8 cellular contexts compared by ENCODE assay signal in the genomic region with DNA sequence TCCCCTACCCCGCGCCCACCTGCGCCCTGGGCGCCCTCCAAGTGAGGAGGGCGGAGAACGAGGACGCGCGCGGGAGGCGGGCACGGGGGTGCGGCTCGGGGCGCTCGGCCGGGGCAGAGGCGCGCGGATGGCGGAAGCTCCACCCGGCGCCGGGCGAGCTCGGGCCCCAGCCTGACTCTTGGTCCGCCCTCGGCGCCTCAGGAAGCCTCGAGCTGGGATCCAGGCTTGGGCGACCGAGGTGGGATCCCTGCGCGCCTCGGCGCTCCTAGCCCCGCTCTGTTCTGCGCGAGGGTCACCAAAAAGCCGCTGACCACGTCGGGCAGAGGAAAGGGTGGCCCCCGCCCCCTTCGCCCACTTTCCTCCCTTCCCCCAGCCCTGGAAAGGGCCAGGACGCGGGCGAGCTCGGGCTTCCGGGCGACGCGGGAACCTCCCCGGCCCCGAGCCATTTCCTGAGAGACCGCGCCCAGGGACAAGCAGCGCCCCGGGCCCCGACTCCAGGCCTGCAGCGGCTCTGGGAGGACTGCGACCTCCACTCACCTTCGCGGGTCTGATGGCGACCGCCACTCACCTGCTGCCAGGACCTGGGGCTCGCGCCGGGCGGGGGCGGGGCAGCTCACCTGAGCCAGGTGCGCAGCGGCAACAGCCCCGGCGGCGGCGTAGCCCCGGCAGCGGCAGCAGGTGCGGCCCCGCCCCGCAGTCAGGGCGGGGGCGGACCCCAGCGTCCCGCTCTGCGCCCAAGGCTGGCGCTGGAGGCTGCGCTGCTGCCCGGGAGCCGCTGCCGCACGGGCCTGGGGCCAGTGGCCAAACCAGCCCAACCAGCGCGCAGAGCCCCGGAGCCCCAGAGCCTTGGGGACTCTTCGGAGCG. TPM values are rescaled to one million over a fixed set of nuclear protein-coding genes. Genes with fewer than 3 reads are reported as not detected.
DNase-seq lines count a peak whose midpoint lies in the region; ATAC-seq and TF ChIP-seq lines count a peak whose summit lies in the region.

No MANE protein-coding gene starts in this region.

- no peaks in the 10 kb centered on the region for H3K36me3 Mint-ChIP-seq in activated naive CD4-positive, alpha-beta T cell treated with anti-CD3 and anti-CD28 coated beads, Interleukin-2, amount 50 U/mL, for 72 hours

- TF ChIP-seq CTCF in GM12865 (IDR thresholded peaks at IDR 0.05; ENCODE audit: insufficient read depth, low read depth, low read length, missing control alignments): no peak

- H3K27ac Mint-ChIP-seq in activated naive CD4-positive, alpha-beta T cell treated with anti-CD3 and anti-CD28 coated beads, Interleukin-2, amount 50 U/mL, for 72 hours: peak overlapping the region in 1 of 2 donors; percentile 82

- DNase-seq in GM12865 (ENCODE audit: low read depth): peak; percentile 53
- peak; percentile 52 for DNase-seq in NCI-H2227 (lab: John Stamatoyannopoulos, UW; ENCODE audit: unreplicated experiment)
- peak in 1 of 2 donors; percentile 69 for DNase-seq in activated naive CD4-positive, alpha-beta T cell treated with anti-CD3 and anti-CD28 coated beads, Interleukin-2, amount 50 U/mL, for 72 hours (ENCODE audit: low spot score in 2 of 2)
- DNase-seq in stimulated activated CD8-positive, alpha-beta memory T cell treated with anti-CD3 and anti-CD28 coated beads, Interleukin-4, amount 100 ng/mL, for 48 hours: peak; percentile 60
- no peak for DNase-seq in hippocampal formation (lab: John Stamatoyannopoulos, UW)
- DNase-seq in dedifferentiated amniotic fluid mesenchymal stem cell (ENCODE audit: extremely low spot score): no peak

- H3K27ac ChIP-seq in iPS-18a (ENCODE audit: low read length): no peak overlapping the region

- H3K27me3 ChIP-seq in iPS-18a (ENCODE audit: control insufficient read depth, insufficient read depth, low read length): peaks cover 33% of the 10 kb centered on the region

- peaks cover 7% of the 10 kb centered on the region for H3K4me1 ChIP-seq in iPS-18a (ENCODE audit: control insufficient read depth, low read depth, low read length)

- no peaks in the 10 kb centered on the region for H3K9me3 Mint-ChIP-seq in activated naive CD4-positive, alpha-beta T cell treated with anti-CD3 and anti-CD28 coated beads, Interleukin-2, amount 50 U/mL, for 72 hours

- peak; percentile 50 to 53 for ATAC-seq in activated naive CD4-positive, alpha-beta T cell treated with anti-CD3 and anti-CD28 coated beads, Interleukin-2, amount 50 U/mL, for 72 hours
- ATAC-seq in HG03342 (IDR thresholded peaks at IDR 0.05; ENCODE audit: unreplicated experiment): no peak

- peak overlapping the region; percentile 56 for H3K4me3 ChIP-seq in GM12865 (ENCODE audit: low read depth, low read length)
- H3K4me3 ChIP-seq in iPS-18a (ENCODE audit: low read length): peak overlapping the region; percentile 58

- H3K9me3 ChIP-seq in iPS-18a (ENCODE audit: control insufficient read depth, low read depth, low read length): no peaks in the 10 kb centered on the region

- H3K36me3 ChIP-seq in iPS-18a (ENCODE audit: control insufficient read depth, low read depth, low read length): no peaks in the 10 kb centered on the region

- peak overlapping the region; percentile 48 for H3K9ac ChIP-seq in iPS-18a (ENCODE audit: low read length)

RNA-seq across cellular contexts. Expression of gene SIGIRR, which starts 2.2 kb away (rescaled TPM):
- 10 to 100 TPM; 63.8 to 80.8 TPM for total RNA-seq in activated naive CD4-positive, alpha-beta T cell treated with anti-CD3 and anti-CD28 coated beads, Interleukin-2, amount 50 U/mL, for 72 hours

RNA-seq across cellular contexts. Expression of gene PKP3, which starts 23.0 kb away (rescaled TPM):
- under 1 TPM in 1 of 2 donors, not detected in 1; 0.12 TPM for total RNA-seq in activated naive CD4-positive, alpha-beta T cell treated with anti-CD3 and anti-CD28 coated beads, Interleukin-2, amount 50 U/mL, for 72 hours

RNA-seq across cellular contexts. Expression of gene ANO9, which starts 24.8 kb away (rescaled TPM):
- 10 to 100 TPM; 61.2 to 69.3 TPM for total RNA-seq in activated naive CD4-positive, alpha-beta T cell treated with anti-CD3 and anti-CD28 coated beads, Interleukin-2, amount 50 U/mL, for 72 hours

RNA-seq across cellular contexts. Expression of gene PTDSS2, which starts 33.1 kb away (rescaled TPM):
- 10 to 100 TPM; 23.6 to 23.8 TPM for total RNA-seq in activated naive CD4-positive, alpha-beta T cell treated with anti-CD3 and anti-CD28 coated beads, Interleukin-2, amount 50 U/mL, for 72 hours

RNA-seq across cellular contexts. Expression of gene B4GALNT4, which starts 47.7 kb away (rescaled TPM):
- total RNA-seq in activated naive CD4-positive, alpha-beta T cell treated with anti-CD3 and anti-CD28 coated beads, Interleukin-2, amount 50 U/mL, for 72 hours: 10 to 100 TPM in 1 of 2 donors, 1 to 10 TPM in 1; 6.6 to 13.6 TPM

Comparison
In these comparisons a context has a peak if more than half of its experiments do, and no peak if none do; other contexts are left out.
1. DNase-seq: peak in GM12865 (single experiment), NCI-H2227 (single experiment) and stimulated activated CD8-positive, alpha-beta memory T cell treated with anti-CD3 and anti-CD28 coated beads, Interleukin-4, amount 100 ng/mL, for 48 hours (single experiment); none in hippocampal formation (0 of 2) and dedifferentiated amniotic fluid mesenchymal stem cell (single experiment).